ENCODE assay signal across 8 cellular contexts in the genomic region with DNA sequence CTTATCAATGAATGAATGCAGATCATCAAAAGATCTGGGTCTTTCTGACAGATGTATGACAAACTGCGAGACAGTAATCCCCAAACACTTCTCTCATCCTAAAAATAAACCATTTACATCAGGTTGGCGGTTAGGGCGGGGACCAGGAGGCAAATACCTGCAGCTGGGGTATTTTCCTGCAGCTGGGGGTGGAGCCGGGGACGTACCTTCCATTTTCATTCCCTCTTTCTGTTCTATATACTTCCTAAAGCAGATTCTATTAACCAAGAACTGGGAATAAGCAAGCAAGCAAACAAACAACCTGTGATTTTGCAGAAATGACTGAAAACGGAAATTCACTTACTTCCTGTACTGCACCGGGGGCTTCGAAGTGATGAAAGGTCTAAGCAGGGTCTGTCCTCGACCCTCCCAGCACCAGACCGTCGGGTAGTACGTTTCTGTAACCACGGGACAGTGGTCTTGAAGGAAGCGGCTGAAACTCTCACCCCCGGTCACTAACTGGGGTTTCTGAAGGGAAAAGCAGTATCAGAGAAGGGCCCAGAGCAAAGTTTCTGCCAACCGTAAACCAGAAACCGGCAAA. TPM values are rescaled to one million over a fixed set of nuclear protein-coding genes. Genes with fewer than 3 reads are reported as not detected.
A peak's percentile ranks its signal among the peaks of the same experiment; 100 is the strongest.
DNase-seq lines count a peak whose midpoint lies in the region; ATAC-seq, FAIRE-seq and TF ChIP-seq lines count a peak whose summit lies in the region.

No MANE protein-coding gene starts in this region.

- H3K4me1 ChIP-seq in esophagus squamous epithelium = peaks cover 0 to 30% (median 0%) of the 10 kb centered on the region in 3 donors
- peaks cover 0 to 4% (median 0%) of the 10 kb centered on the region in 3 donors for H3K4me1 ChIP-seq in pancreas

- CTCF ChIA-PET in activated B cell treated with CpG ODN at 0.5 μM for 24 hours (lab: Charles Lee) = interaction anchor here (1.6 kb wide), 1 partner anchor 103 kb away, joined by 8 read pairs; the partner anchor contains the start of gene ESCO1

- TF ChIP-seq CTCF in activated B cell treated with CpG ODN at 0.5 μM for 24 hours (IDR thresholded peaks at IDR 0.05) (no peak), esophagus squamous epithelium (IDR thresholded peaks at IDR 0.05) (no peak), pancreas (IDR thresholded peaks at IDR 0.05) (no peak)

- H3K9me3 ChIP-seq in esophagus squamous epithelium (no peaks in the 10 kb centered on the region), pancreas (no peaks in the 10 kb centered on the region)

- H3K9me3 Mint-ChIP-seq in IgD-negative memory B cell (no peaks in the 10 kb centered on the region), activated B cell treated with CpG ODN at 0.5 μM for 24 hours (no peaks in the 10 kb centered on the region)

- intact Hi-C loops in activated B cell treated with CpG ODN at 0.5 μM for 24 hours (cut with micrococcal nuclease) (loop anchor here (5.0 to 10.0 kb wide), 5 partner anchors 36 to 591 kb away; partner anchors contain the start of gene ROCK1), esophagus squamous epithelium (cut with DNase I) (no loop called here), pancreas (cut with DNase I) (no loop called here)

- H3K36me3 Mint-ChIP-seq in IgD-negative memory B cell (peaks cover 5% of the 10 kb centered on the region), activated B cell treated with CpG ODN at 0.5 μM for 24 hours (ENCODE audit: low read depth) (peaks cover 33% of the 10 kb centered on the region)

- peak overlapping the region; percentile 94 to 98 (median 96) for H3K4me3 Mint-ChIP-seq in IgD-negative memory B cell
- peak overlapping the region; percentile 95 for H3K4me3 Mint-ChIP-seq in activated B cell treated with CpG ODN at 0.5 μM for 24 hours

- H3K27me3 ChIP-seq in esophagus squamous epithelium (no peaks in the 10 kb centered on the region), pancreas (no peaks in the 10 kb centered on the region)

- POLR2A ChIA-PET in activated B cell treated with CpG ODN at 0.5 μM for 24 hours (lab: Charles Lee) = interaction anchor here (1.0 to 2.5 kb wide), 6 partner anchors 13 to 103 kb away, joined by 4 to 43 read pairs (median 18); partner anchors contain the start of genes ESCO1, MIB1 and SNRPD1

- H3K4me1 Mint-ChIP-seq in IgD-negative memory B cell (peaks cover 11 to 25% (median 22%) of the 10 kb centered on the region in 3 donors), activated B cell treated with CpG ODN at 0.5 μM for 24 hours (peaks cover 31% of the 10 kb centered on the region)

- TF ChIP-seq POLR2A in esophagus squamous epithelium (IDR thresholded peaks at IDR 0.05) = no peak

- FAIRE-seq in pancreas (lab: Jason Lieb, UNC) = no peak

- H3K36me3 ChIP-seq in esophagus squamous epithelium (peaks cover 0 to 26% (median 0%) of the 10 kb centered on the region in 3 donors), pancreas (no peaks in the 10 kb centered on the region)

- no peaks in the 10 kb centered on the region for H3K27me3 Mint-ChIP-seq in IgD-negative memory B cell
- H3K27me3 Mint-ChIP-seq in activated B cell treated with CpG ODN at 0.5 μM for 24 hours = no peaks in the 10 kb centered on the region

- ATAC-seq in activated B cell treated with CpG ODN at 0.5 μM for 24 hours (ENCODE audit: low read depth) (peak; percentile 2), pancreas (peak in 1 of 4 donors; percentile 3), HG02610 (IDR thresholded peaks at IDR 0.05; ENCODE audit: unreplicated experiment) (no peak)

- H3K4me3 ChIP-seq in esophagus squamous epithelium = peak overlapping the region; percentile 69 to 95 (median 86)
- peak overlapping the region; percentile 50 to 85 (median 80) for H3K4me3 ChIP-seq in pancreas

- H3K27ac ChIP-seq in esophagus squamous epithelium (peak overlapping the region; percentile 94 to 99 (median 97)), pancreas (peak overlapping the region; percentile 86 to 94 (median 93))

- DNase-seq in NCI-H1092 treated with DMSO at 0.1 percent for 48 hours (lab: John Stamatoyannopoulos, UW) = peak; percentile 32
- DNase-seq in NCI-H1092 (lab: John Stamatoyannopoulos, UW) = no peak
- peak; percentile 18 for DNase-seq in activated B cell treated with CpG ODN at 0.5 μM for 24 hours
- no peak for DNase-seq in esophagus squamous epithelium (lab: John Stamatoyannopoulos, UW)
- DNase-seq in pancreas = peak in 1 of 6 donors; percentile 24
- DNase-seq in NCI-H446 treated with DMSO at 0.1 percent for 48 hours (lab: John Stamatoyannopoulos, UW) = no peak

- H3K27ac Mint-ChIP-seq in IgD-negative memory B cell = peak overlapping the region; percentile 85 to 96 (median 96)
- peak overlapping the region; percentile 94 for H3K27ac Mint-ChIP-seq in activated B cell treated with CpG ODN at 0.5 μM for 24 hours

- WGBS in esophagus squamous epithelium, 2 donors = 1 to 2% methylated on average over 11 to 12 of the region's 17 CpGs
- 4 to 6% methylated on average over 17 of the region's 17 CpGs for WGBS in pancreas, 2 donors

RNA-seq across cellular contexts. Expression of gene ABHD3, which starts 1.2 kb away (rescaled TPM):
- polyA plus RNA-seq in IgD-negative memory B cell = 17.7 TPM
- total RNA-seq in activated B cell treated with CpG ODN at 0.5 μM for 24 hours = 22.2 and 29.5 TPM in 2 replicates
- 10 to 100 TPM; 11.8 to 21.1 (median 14.0) TPM for total RNA-seq in esophagus squamous epithelium
- total RNA-seq in pancreas = 10 to 100 TPM in 1 of 6 donors, 1 to 10 TPM in 5; 6.0 to 14.4 (median 6.6) TPM
- polyA plus RNA-seq in pancreas = 10 to 100 TPM; 12.8 to 20.9 TPM

RNA-seq across cellular contexts. Expression of gene MIB1, which starts 37.3 kb away (rescaled TPM):
- polyA plus RNA-seq in IgD-negative memory B cell = 2.2 TPM
- 21.6 and 22.6 TPM in 2 replicates for total RNA-seq in activated B cell treated with CpG ODN at 0.5 μM for 24 hours
- 10 to 100 TPM; 14.1 to 34.9 (median 22.7) TPM for total RNA-seq in esophagus squamous epithelium
- 10 to 100 TPM; 15.3 to 23.9 (median 19.5) TPM for total RNA-seq in pancreas
- polyA plus RNA-seq in pancreas = 1 to 10 TPM; 2.9 to 5.4 TPM

Comparison
In these comparisons a context has a peak if more than half of its experiments do, and no peak if none do; other contexts are left out.
1. DNase-seq: peak in NCI-H1092 treated with DMSO at 0.1 percent for 48 hours (single experiment) and activated B cell treated with CpG ODN at 0.5 μM for 24 hours (single experiment); none in NCI-H1092 (single experiment), esophagus squamous epithelium (single experiment) and NCI-H446 treated with DMSO at 0.1 percent for 48 hours (single experiment).